16 cellular contexts compared by ENCODE assay signal in the genomic region with DNA sequence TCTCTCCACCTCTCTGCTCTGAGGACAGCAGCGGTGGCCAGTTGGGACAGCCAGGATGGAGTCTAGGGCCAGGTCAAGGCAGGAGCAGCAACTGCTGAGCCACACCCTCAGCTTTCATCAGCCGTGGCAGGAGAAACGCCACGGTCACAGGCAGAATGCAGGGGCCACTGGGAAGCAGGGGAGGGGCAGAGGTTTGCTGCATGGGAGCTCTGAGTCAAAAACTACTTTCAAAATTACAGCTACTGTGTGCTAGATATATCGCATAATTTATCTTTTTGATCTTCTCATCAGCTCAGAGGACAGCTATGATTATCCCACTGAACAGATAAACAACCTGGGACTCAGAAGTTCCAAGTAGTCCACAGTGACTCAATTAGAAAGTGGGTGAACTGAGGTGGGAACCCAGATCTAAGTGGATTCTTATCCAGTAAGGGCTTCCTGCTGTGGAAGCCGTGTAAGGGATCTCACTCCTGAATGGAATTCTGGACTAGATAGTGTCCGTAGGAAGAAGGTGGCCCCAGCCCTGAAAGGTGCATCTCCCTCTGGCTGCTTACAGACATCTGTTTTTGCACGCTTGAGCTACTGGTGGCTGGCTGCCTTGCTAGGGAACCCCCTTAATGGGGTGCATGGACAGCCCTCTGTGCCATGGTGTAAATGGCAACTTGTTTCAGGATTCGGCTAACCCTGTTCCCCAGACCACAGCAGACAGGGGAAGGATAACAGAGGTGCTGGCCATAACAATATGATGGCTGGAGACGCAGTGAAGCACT.
DNase-seq lines count a peak whose midpoint lies in the region; ATAC-seq and TF ChIP-seq lines count a peak whose summit lies in the region.
"Had no signal": no experiment of that assay in that cellular context is flagged by ENCODE, and none has a peak within 500 bp of the region (broad histone marks: within the 10 kb centered on the region; RNA-seq: fewer than 3 reads in every experiment).

No MANE protein-coding gene starts in this region.

- intact Hi-C loops in activated CD4-positive, alpha-beta T cell treated with anti-CD3 and anti-CD28 coated beads, Interleukin-2, amount 10 ng/mL, durations not matched to agents 24 days and 14 days (cut with micrococcal nuclease), result loop anchor here (1.0 to 10.0 kb wide), 5 partner anchors 8 to 210 kb away; no protein-coding TSS in a partner anchor

- TF ChIP-seq CTCF in WERI-Rb-1 (IDR thresholded peaks at IDR 0.05; ENCODE audit: low read depth, low read length), result no peak
- no peak for TF ChIP-seq CTCF in foreskin keratinocyte (conservative IDR thresholded peaks at IDR 0.05)
- TF ChIP-seq CTCF in mesothelial cell of epicardium (IDR thresholded peaks at IDR 0.05; ENCODE audit: unreplicated experiment), result no peak

- no peak overlapping the region for H3K4me3 ChIP-seq in WERI-Rb-1 (ENCODE audit: low read depth, low read length)
- H3K4me3 ChIP-seq: A549, lower lobe of right lung, right lobe of liver, tibial artery had no signal

- H3K27ac Mint-ChIP-seq in activated CD4-positive, alpha-beta T cell treated with anti-CD3 and anti-CD28 coated beads, Interleukin-2, amount 10 ng/mL, durations not matched to agents 24 days and 14 days, result peak overlapping the region; percentile 51
- H3K27ac Mint-ChIP-seq in mesothelial cell of epicardium, result no peak overlapping the region
- H3K27ac Mint-ChIP-seq: CD4-positive, alpha-beta memory T cell had no signal

- no peaks in the 10 kb centered on the region for H3K36me3 ChIP-seq in WERI-Rb-1
- H3K36me3 ChIP-seq: brain microvascular endothelial cell, lower lobe of right lung, right lobe of liver, tibial artery had no signal

- H3K27me3 ChIP-seq in WERI-Rb-1 (ENCODE audit: insufficient read depth, low read depth, severe bottlenecking) (no peaks in the 10 kb centered on the region), foreskin keratinocyte (peaks cover 60% of the 10 kb centered on the region)
- H3K27me3 ChIP-seq: brain microvascular endothelial cell, right lobe of liver, tibial artery had no signal

- peak overlapping the region; percentile 10 for H3K4me3 Mint-ChIP-seq in activated CD4-positive, alpha-beta T cell treated with anti-CD3 and anti-CD28 coated beads, Interleukin-2, amount 10 ng/mL, durations not matched to agents 24 days and 14 days
- H3K4me3 Mint-ChIP-seq in mesothelial cell of epicardium, result no peak overlapping the region
- H3K4me3 Mint-ChIP-seq: CD4-positive, alpha-beta memory T cell had no signal

- H3K9me3 ChIP-seq in WERI-Rb-1 (ENCODE audit: severe bottlenecking), result no peaks in the 10 kb centered on the region
- H3K9me3 ChIP-seq: A549, lower lobe of right lung, right lobe of liver, tibial artery had no signal

- no peaks in the 10 kb centered on the region for H3K9me3 Mint-ChIP-seq in activated CD4-positive, alpha-beta T cell treated with anti-CD3 and anti-CD28 coated beads, Interleukin-2, amount 10 ng/mL, durations not matched to agents 24 days and 14 days
- H3K9me3 Mint-ChIP-seq in mesothelial cell of epicardium, result no peaks in the 10 kb centered on the region

- H3K27me3 Mint-ChIP-seq in activated CD4-positive, alpha-beta T cell treated with anti-CD3 and anti-CD28 coated beads, Interleukin-2, amount 10 ng/mL, durations not matched to agents 24 days and 14 days, result peaks cover 28% of the 10 kb centered on the region
- peaks cover 14% of the 10 kb centered on the region for H3K27me3 Mint-ChIP-seq in mesothelial cell of epicardium (ENCODE audit: low read depth)

- no peaks in the 10 kb centered on the region for H3K4me1 ChIP-seq in foreskin keratinocyte
- H3K4me1 ChIP-seq: A549 had no signal

- H3K27ac ChIP-seq in WERI-Rb-1, result peak overlapping the region; percentile 86
- H3K27ac ChIP-seq in foreskin keratinocyte, result no peak overlapping the region
- H3K27ac ChIP-seq: A549, brain microvascular endothelial cell, lower lobe of right lung, right lobe of liver, tibial artery had no signal

- peak; percentile 79 for DNase-seq in activated CD4-positive, alpha-beta T cell treated with anti-CD3 and anti-CD28 coated beads, Interleukin-2, amount 10 ng/mL, durations not matched to agents 24 days and 14 days
- no peak for DNase-seq in activated CD4-positive, alpha-beta T cell treated with anti-CD3 and anti-CD28 coated beads for 4 hours
- DNase-seq in WERI-Rb-1 (no peak), H4 (ENCODE audit: low spot score) (no peak), foreskin keratinocyte (no peak), mesothelial cell of epicardium (ENCODE audit: low spot score in 2 of 2, unreplicated experiment in 2 of 2) (no peak)
- DNase-seq in stimulated activated CD4-positive, alpha-beta T cell treated with anti-CD3 and anti-CD28 coated beads, Interleukin-2, amount 100 ng/mL, for 24 hours, result peak; percentile 27 to 54
- DNase-seq: brain microvascular endothelial cell; CD4-positive, alpha-beta memory T cell; lower lobe of right lung; NCI-H187; NCI-H526; tibial artery had no signal

- ATAC-seq in GM21529 (IDR thresholded peaks at IDR 0.05; ENCODE audit: unreplicated experiment) (peak; percentile 80), foreskin keratinocyte (no peak)
- ATAC-seq: A549 had no signal

- peaks cover 22% of the 10 kb centered on the region for H3K4me1 Mint-ChIP-seq in activated CD4-positive, alpha-beta T cell treated with anti-CD3 and anti-CD28 coated beads, Interleukin-2, amount 10 ng/mL, durations not matched to agents 24 days and 14 days
- peaks cover 33% of the 10 kb centered on the region for H3K4me1 Mint-ChIP-seq in mesothelial cell of epicardium
- H3K4me1 Mint-ChIP-seq: CD4-positive, alpha-beta memory T cell had no signal

- no peaks in the 10 kb centered on the region for H3K36me3 Mint-ChIP-seq in activated CD4-positive, alpha-beta T cell treated with anti-CD3 and anti-CD28 coated beads, Interleukin-2, amount 10 ng/mL, durations not matched to agents 24 days and 14 days (ENCODE audit: low read depth)
- no peaks in the 10 kb centered on the region for H3K36me3 Mint-ChIP-seq in mesothelial cell of epicardium
- H3K36me3 Mint-ChIP-seq: CD4-positive, alpha-beta memory T cell had no signal

Comparison
In these comparisons a context has a peak if more than half of its experiments do, and no peak if none do; other contexts are left out.
1. DNase-seq: peak in activated CD4-positive, alpha-beta T cell treated with anti-CD3 and anti-CD28 coated beads, Interleukin-2, amount 10 ng/mL, durations not matched to agents 24 days and 14 days (single experiment) and stimulated activated CD4-positive, alpha-beta T cell treated with anti-CD3 and anti-CD28 coated beads, Interleukin-2, amount 100 ng/mL, for 24 hours (2 of 2); none in activated CD4-positive, alpha-beta T cell treated with anti-CD3 and anti-CD28 coated beads for 4 hours (0 of 2), WERI-Rb-1 (single experiment), H4 (single experiment), foreskin keratinocyte (0 of 2) and mesothelial cell of epicardium (0 of 2).